8 cellular contexts compared by ENCODE assay signal in genomic region chr15:85792872-85793621, GRCh38. TPM values are rescaled to one million over a fixed set of nuclear protein-coding genes. Genes with fewer than 3 reads are reported as not detected.
A peak's percentile ranks its signal among the peaks of the same experiment; 100 is the strongest.
DNase-seq lines count a peak whose midpoint lies in the region; ATAC-seq, FAIRE-seq and TF ChIP-seq lines count a peak whose summit lies in the region.

No MANE protein-coding gene starts in this region.

- no peak for TF ChIP-seq CTCF in SU-DHL-6 (IDR thresholded peaks at IDR 0.05; ENCODE audit: insufficient read depth, low read length, poor library complexity, severe bottlenecking)
- TF ChIP-seq CTCF in epithelial cell of esophagus (IDR thresholded peaks at IDR 0.05; ENCODE audit: insufficient read depth, low read depth, low read length, missing control alignments): no peak
- TF ChIP-seq CTCF in retinal pigment epithelial cell (conservative IDR thresholded peaks at IDR 0.05; ENCODE audit: low read depth, low read length): no peak

- peaks cover 0 to 5% (median 0%) of the 10 kb centered on the region in 3 donors for H3K36me3 Mint-ChIP-seq in CD8-positive, alpha-beta memory T cell

- no peak for ATAC-seq in HG03342 (IDR thresholded peaks at IDR 0.05; ENCODE audit: unreplicated experiment)
- no peak for ATAC-seq in HG03565 (IDR thresholded peaks at IDR 0.05; ENCODE audit: unreplicated experiment)

- H3K79me2 ChIP-seq in SU-DHL-6 (ENCODE audit: insufficient read depth, low read length): no peaks in the 10 kb centered on the region

- POLR2A ChIA-PET in CD8-positive, alpha-beta memory T cell (lab: Charles Lee): interaction anchor here (0.6 kb wide), 1 partner anchor 60 kb away, joined by 3 read pairs; no protein-coding TSS in a partner anchor

- H3K9me3 Mint-ChIP-seq in CD8-positive, alpha-beta memory T cell: no peaks in the 10 kb centered on the region

- H3K27ac ChIP-seq in CD8-positive, alpha-beta memory T cell (ENCODE audit: low read depth, low read length): no peak overlapping the region
- H3K27ac ChIP-seq in SU-DHL-6 (ENCODE audit: low read depth, low read length): no peak overlapping the region

- no peaks in the 10 kb centered on the region for H3K36me3 ChIP-seq in CD8-positive, alpha-beta memory T cell (ENCODE audit: insufficient read depth, low read length)
- H3K36me3 ChIP-seq in SU-DHL-6 (ENCODE audit: low read length): no peaks in the 10 kb centered on the region

- H3K9me2 ChIP-seq in SU-DHL-6 (replicated peaks; ENCODE audit: insufficient read depth, low read length): no peaks in the 10 kb centered on the region

- no peak overlapping the region for H2AFZ ChIP-seq in SU-DHL-6 (ENCODE audit: low read depth, low read length, severe bottlenecking)

- peak overlapping the region; percentile 74; the same call in 1 of the 2 replicates for H3K9ac ChIP-seq in SU-DHL-6 (ENCODE audit: low read length)

- CTCF ChIA-PET in CD8-positive, alpha-beta memory T cell (lab: Charles Lee): interaction anchor here (1.1 to 2.1 kb wide), 3 partner anchors 46 to 64 kb away, joined by 3 to 8 read pairs (median 3); no protein-coding TSS in a partner anchor

- H3K4me2 ChIP-seq in SU-DHL-6 (ENCODE audit: low read depth, low read length, poor library complexity, severe bottlenecking): peak overlapping the region; percentile 60

- no peaks in the 10 kb centered on the region for H3K27me3 ChIP-seq in CD8-positive, alpha-beta memory T cell (ENCODE audit: insufficient read depth, low read length, poor library complexity, severe bottlenecking)
- no peaks in the 10 kb centered on the region for H3K27me3 ChIP-seq in SU-DHL-6 (ENCODE audit: low read length)

- peaks cover 0 to 1% of the 10 kb centered on the region in 2 donors for H3K27me3 Mint-ChIP-seq in CD8-positive, alpha-beta memory T cell

- H3K4me3 Mint-ChIP-seq in CD8-positive, alpha-beta memory T cell: peak overlapping the region; percentile 90 to 98 (median 91)

- peak overlapping the region in 7 of 8 donors; percentile 25 to 93 (median 87) for H3K27ac Mint-ChIP-seq in CD8-positive, alpha-beta memory T cell

- no peaks in the 10 kb centered on the region for H3K9me3 ChIP-seq in CD8-positive, alpha-beta memory T cell (ENCODE audit: low read length)
- no peaks in the 10 kb centered on the region for H3K9me3 ChIP-seq in SU-DHL-6 (ENCODE audit: insufficient read depth, low read length)

- H3K4me1 ChIP-seq in CD8-positive, alpha-beta memory T cell (ENCODE audit: insufficient read depth, low read length): peaks cover 34% of the 10 kb centered on the region

- H3K4me1 Mint-ChIP-seq in CD8-positive, alpha-beta memory T cell: peaks cover 32 to 54% (median 54%) of the 10 kb centered on the region in 3 donors

- no peaks in the 10 kb centered on the region; the same call in 1 of the 2 replicates for H4K20me1 ChIP-seq in SU-DHL-6 (ENCODE audit: low read depth, low read length)

- H3K4me3 ChIP-seq in CD8-positive, alpha-beta memory T cell (ENCODE audit: low read length): peak overlapping the region; percentile 77
- H3K4me3 ChIP-seq in SU-DHL-6 (ENCODE audit: insufficient read depth, low read length, poor library complexity, severe bottlenecking) (peak overlapping the region; percentile 81), epithelial cell of esophagus (ENCODE audit: low read length) (peak overlapping the region; percentile 66), retinal pigment epithelial cell (ENCODE audit: low read length) (peak overlapping the region; percentile 73)

- DNase-seq in CD8-positive, alpha-beta memory T cell: no peak
- DNase-seq in epithelial cell of esophagus (ENCODE audit: low read depth) (peak; percentile 45), retinal pigment epithelial cell (ENCODE audit: low read depth) (no peak), kidney glomerular epithelial cell (lab: John Stamatoyannopoulos, UW) (no peak), GM12891 (ENCODE audit: insufficient read length, low spot score) (no peak)

- no peaks in the 10 kb centered on the region for H3F3A ChIP-seq in SU-DHL-6 (ENCODE audit: insufficient read depth)

- FAIRE-seq in GM12891 (lab: Jason Lieb, UNC): no peak

- TF ChIP-seq POLR2A in GM12891 (IDR thresholded peaks at IDR 0.05; ENCODE audit: low read depth, low read length): no peak

TF ChIP-seq in GM12891, 5 proteins besides CTCF, POLR2A, EP300 and RAD21:
- TF ChIP-seq PAX5 (IDR thresholded peaks at IDR 0.05; ENCODE audit: insufficient read depth, low read length, severe bottlenecking) (no peak), SPI1 (IDR thresholded peaks at IDR 0.05; ENCODE audit: low read depth, low read length) (no peak), POU2F2 (IDR thresholded peaks at IDR 0.05; ENCODE audit: low read depth, low read length) (no peak), TAF1 (IDR thresholded peaks at IDR 0.05; ENCODE audit: low read depth, low read length) (no peak), POLR2AphosphoS5 (IDR thresholded peaks at IDR 0.05; ENCODE audit: low read depth, low read length) (no peak)
TF ChIP-seq in GM12891: peak in this region for 0.

RNA-seq across cellular contexts. Expression of gene KLHL25, which starts 1.7 kb away (rescaled TPM):
- 1 to 10 TPM; 5.1 to 5.4 TPM for total RNA-seq in CD8-positive, alpha-beta memory T cell
- 0.75 TPM for polyA plus RNA-seq in CD8-positive, alpha-beta memory T cell
- polyA plus RNA-seq in GM12891 (2012; ENCODE audit: low read depth, missing spikeins): 0.69 TPM
